34 cellular contexts compared by ENCODE assay signal in genomic region chr20:33203444-33203843, GRCh38. TPM values are rescaled to one million over a fixed set of nuclear protein-coding genes. Genes with fewer than 3 reads are reported as not detected.
"Had no signal": no experiment of that assay in that cellular context is flagged by ENCODE, and none has a peak within 500 bp of the region (broad histone marks: within the 10 kb centered on the region; RNA-seq: fewer than 3 reads in every experiment).

No MANE protein-coding gene starts in this region.

- H3K4me3 ChIP-seq: colonic mucosa, esophagus squamous epithelium, gastrocnemius medialis, heart right ventricle, left lung, lower lobe of right lung, mucosa of descending colon had no signal

- H3K4me3 Mint-ChIP-seq: dendritic cell treated with granulocyte-macrophage colony-stimulating factor and Interleukin-4, amounts not matched to agents 40 ng/mL and 50 ng/mL, for 4 days; effector memory CD8-positive, alpha-beta T cell; endodermal cell; mesothelial cell of epicardium had no signal

- H3K4me1 ChIP-seq: colonic mucosa, esophagus squamous epithelium, gastrocnemius medialis, heart right ventricle, left lung, lower lobe of right lung had no signal

- H3K27me3 ChIP-seq: colonic mucosa, gastrocnemius medialis had no signal

- FAIRE-seq: endometrium, islet of Langerhans, keratinocyte had no signal

- H3K36me3 Mint-ChIP-seq: mesothelial cell of epicardium had no signal

- DNase-seq: colonic mucosa; cortex of kidney; effector CD8-positive, alpha-beta T cell; effector memory CD8-positive, alpha-beta T cell; endodermal cell; erythroblast; esophagus squamous epithelium; foreskin fibroblast; foreskin melanocyte; gastrocnemius medialis; glutamatergic neuron; head of caudate nucleus; heart right ventricle; hippocampal formation; left cardiac atrium; left lung; left ventricle myocardium superior; lower lobe of right lung; mesenchymal stem cell; mucosa of descending colon had no signal

- H3K9me3 ChIP-seq: colonic mucosa, esophagus squamous epithelium, gastrocnemius medialis, heart right ventricle, left lung, lower lobe of right lung, mucosa of descending colon had no signal

- H3K36me3 ChIP-seq: colonic mucosa, esophagus squamous epithelium, gastrocnemius medialis, heart right ventricle, left lung, lower lobe of right lung had no signal

- H3K27ac ChIP-seq: colonic mucosa, epithelial cell of prostate, esophagus squamous epithelium, gastrocnemius medialis, heart right ventricle, left lung, lower lobe of right lung had no signal

- H3K4me1 Mint-ChIP-seq: endodermal cell, mesothelial cell of epicardium had no signal

- ATAC-seq: effector memory CD8-positive, alpha-beta T cell; esophagus mucosa; gastrocnemius medialis; heart right ventricle; left cardiac atrium; left lung; left ventricle myocardium superior; lower lobe of right lung; mucosa of descending colon had no signal

- H3K9me3 Mint-ChIP-seq: dendritic cell treated with granulocyte-macrophage colony-stimulating factor and Interleukin-4, amounts not matched to agents 40 ng/mL and 50 ng/mL, for 4 days; effector memory CD8-positive, alpha-beta T cell; endodermal cell; mesothelial cell of epicardium had no signal

- H3K27ac Mint-ChIP-seq: dendritic cell treated with granulocyte-macrophage colony-stimulating factor and Interleukin-4, amounts not matched to agents 40 ng/mL and 50 ng/mL, for 4 days; effector memory CD8-positive, alpha-beta T cell; endodermal cell; mesothelial cell of epicardium had no signal

RNA-seq across cellular contexts. Expression of gene BPIFA3, which starts 13.7 kb away (rescaled TPM):
- total RNA-seq: colonic mucosa, dermis microvascular lymphatic vessel endothelial cell, endodermal cell, esophagus mucosa, esophagus squamous epithelium, gastrocnemius medialis, glomerular endothelial cell, heart right ventricle, kidney epithelial cell, left cardiac atrium, left lung, left ventricle myocardium superior, lower leg skin, lower lobe of right lung, lung microvascular endothelial cell, mesenteric fat pad, mesothelial cell of epicardium, mucosa of descending colon, myocyte had no signal
- polyA plus RNA-seq: heart right ventricle, keratinocyte had no signal

RNA-seq across cellular contexts. Expression of gene BPIFA1, which starts 32.4 kb away (rescaled TPM):
- total RNA-seq: colonic mucosa, dermis microvascular lymphatic vessel endothelial cell, esophagus mucosa, esophagus squamous epithelium, gastrocnemius medialis, glomerular endothelial cell, heart right ventricle, kidney epithelial cell, left cardiac atrium, left ventricle myocardium superior, lower leg skin, lung microvascular endothelial cell, mesenteric fat pad, mesothelial cell of epicardium, mucosa of descending colon, myocyte had no signal
- polyA plus RNA-seq: heart right ventricle, keratinocyte had no signal

RNA-seq across cellular contexts. Expression of gene BPIFA2, which starts 35.5 kb away (rescaled TPM):
- total RNA-seq: colonic mucosa, dermis microvascular lymphatic vessel endothelial cell, endodermal cell, esophagus mucosa, esophagus squamous epithelium, gastrocnemius medialis, glomerular endothelial cell, heart right ventricle, kidney epithelial cell, left cardiac atrium, left lung, left ventricle myocardium superior, lower leg skin, lower lobe of right lung, lung microvascular endothelial cell, mesenteric fat pad, mesothelial cell of epicardium, mucosa of descending colon, myocyte had no signal
- polyA plus RNA-seq: heart right ventricle, keratinocyte had no signal
